Comparison of ENCODE assay signal across 9 cellular contexts in genomic region chr12:104201238-104202001, GRCh38. TPM values are rescaled to one million over a fixed set of nuclear protein-coding genes. Genes with fewer than 3 reads are reported as not detected.
DNase-seq lines count a peak whose midpoint lies in the region; ATAC-seq and TF ChIP-seq lines count a peak whose summit lies in the region.
"Had no signal": no experiment of that assay in that cellular context is flagged by ENCODE, and none has a peak within 500 bp of the region (broad histone marks: within the 10 kb centered on the region; RNA-seq: fewer than 3 reads in every experiment).

No MANE protein-coding gene starts in this region.

- H4K5ac ChIP-seq in IMR-90 (ENCODE audit: low read depth, low read length): no peak overlapping the region

- H2BK20ac ChIP-seq in IMR-90 (ENCODE audit: low read depth, low read length): 0 out of 2 replicates have a peak overlapping the region, but pooled peaks have one; percentile 5

- no peak for TF ChIP-seq POLR2A in IMR-90 (IDR thresholded peaks at IDR 0.05; ENCODE audit: low read depth, low read length)

- WGBS in IMR-90 (ENCODE audit: extremely low coverage in 2 of 2, insufficient read length in 1 of 2), 2 experiments: 50% methylated on average over 1 of the region's 3 CpGs; no CpG with 5 or more reads in 1 of the 2 experiments

- H2BK5ac ChIP-seq in IMR-90 (ENCODE audit: low read depth, low read length, poor library complexity, severe bottlenecking): no peak overlapping the region

- no TSS peak for BruUV-seq in IMR-90 (replicated peaks; lab: Mats Ljungman, UMichigan)

- H3K4me3 Mint-ChIP-seq in activated T-cell treated with anti-CD3 and anti-CD28 coated beads, Interleukin-2, amount 50 U/mL, for 4 hours: no peak overlapping the region
- H3K4me3 Mint-ChIP-seq: stimulated activated naive CD8-positive, alpha-beta T cell treated with anti-CD3 and anti-CD28 coated beads, Interleukin-15, Interleukin-2, amounts not matched to agents 100 ng/mL and 50 ng/mL, for 24 hours had no signal

- H3K4me1 ChIP-seq in IMR-90 (ENCODE audit: control insufficient read depth, insufficient read depth, low read length): no peaks in the 10 kb centered on the region; the same call in 1 of the 2 replicates
- peaks cover 11% of the 10 kb centered on the region for H3K4me1 ChIP-seq in osteoblast (ENCODE audit: insufficient read depth, low read length)

- H3K4ac ChIP-seq in IMR-90 (ENCODE audit: low read depth, low read length): peak overlapping the region; percentile 38; the same call in 1 of the 2 replicates

- H2AFZ ChIP-seq in IMR-90 (replicated peaks; ENCODE audit: low read length, poor library complexity) (peak overlapping the region; percentile 3), osteoblast (ENCODE audit: low read length) (peak overlapping the region; percentile 77)

- H2BK15ac ChIP-seq in IMR-90 (ENCODE audit: low read depth, low read length): peak overlapping the region; percentile 22; the same call in 1 of the 3 replicates

- no peaks in the 10 kb centered on the region for H3K79me2 ChIP-seq in osteoblast (ENCODE audit: insufficient read depth, low read length)

- H3K27ac ChIP-seq in IMR-90 (ENCODE audit: insufficient read depth, low read length) (no peak overlapping the region), osteoblast (ENCODE audit: low read depth, low read length) (no peak overlapping the region)

- H3K9me3 ChIP-seq in IMR-90 (ENCODE audit: control insufficient read depth, insufficient read depth, low read length) (peaks cover 4% of the 10 kb centered on the region; the same call in 1 of the 2 replicates), osteoblast (ENCODE audit: low read depth, low read length) (peaks cover 5% of the 10 kb centered on the region)

- H2BK120ac ChIP-seq in IMR-90 (ENCODE audit: low read depth, low read length): no peak overlapping the region; the same call in 1 of the 2 replicates

- no peak overlapping the region for H3K9ac ChIP-seq in IMR-90 (ENCODE audit: low read depth, low read length)

- TF ChIP-seq CTCF in IMR-90 (conservative IDR thresholded peaks at IDR 0.05; ENCODE audit: low read depth, low read length) (peak; percentile 89), fibroblast of villous mesenchyme (IDR thresholded peaks at IDR 0.05; ENCODE audit: insufficient read depth, low read depth, low read length) (peak; percentile 95), osteoblast (IDR thresholded peaks at IDR 0.05; ENCODE audit: extremely low read depth, low read depth, low read length) (peak; percentile 88)

- DNase-seq in DMS114 treated with DMSO at 0.1 percent for 48 hours (lab: John Stamatoyannopoulos, UW; ENCODE audit: unreplicated experiment) (peak; percentile 69), IMR-90 (peak; percentile 72), OCI-M1 (lab: John Stamatoyannopoulos, UW) (peak; percentile 60), fibroblast of villous mesenchyme (ENCODE audit: low read depth) (peak; percentile 77), osteoblast (ENCODE audit: insufficient read length, low spot score, missing footprints) (peak; percentile 86), T1000 (lab: John Stamatoyannopoulos, UW) (no peak)
- peak; percentile 32 for DNase-seq in activated T-cell treated with anti-CD3 and anti-CD28 coated beads, Interleukin-2, amount 50 U/mL, for 4 hours

- peaks cover 6% of the 10 kb centered on the region for H3K9me3 Mint-ChIP-seq in activated T-cell treated with anti-CD3 and anti-CD28 coated beads, Interleukin-2, amount 50 U/mL, for 4 hours

- in situ Hi-C loops in IMR-90 (cut with MboI; ENCODE audit: low sequenced_read_pairs): no loop called here

- no peak overlapping the region for H3K4me3 ChIP-seq in IMR-90 (ENCODE audit: insufficient read depth, low read depth, low read length)
- no peak overlapping the region for H3K4me3 ChIP-seq in fibroblast of villous mesenchyme (ENCODE audit: low read depth, low read length)
- no peak overlapping the region for H3K4me3 ChIP-seq in osteoblast (ENCODE audit: insufficient read depth, low read length)

- TF ChIP-seq RAD21 in IMR-90 (IDR thresholded peaks at IDR 0.05; ENCODE audit: low read length): peak; percentile 94

- CTCF ChIA-PET in IMR-90 (lab: Yijun Ruan, JAX): interaction anchor here (0.7 kb wide), 1 partner anchor 809 kb away, joined by 3 read pairs; no protein-coding TSS in a partner anchor

- H3K79me1 ChIP-seq in IMR-90 (ENCODE audit: low read depth in 1 of 2, low read length in 2 of 2): no peaks in the 10 kb centered on the region

- no peak overlapping the region; the same call in 1 of the 2 replicates for H2AK5ac ChIP-seq in IMR-90 (ENCODE audit: low read depth, low read length)

- no peaks in the 10 kb centered on the region; the same call in 1 of the 2 replicates for H3K9me1 ChIP-seq in IMR-90 (ENCODE audit: insufficient read depth, low read length)

- no peak overlapping the region for H4K91ac ChIP-seq in IMR-90 (ENCODE audit: insufficient read depth, low read depth, low read length)

- no peak overlapping the region for H3K4me2 ChIP-seq in IMR-90 (ENCODE audit: low read depth, low read length)
- H3K4me2 ChIP-seq in osteoblast (ENCODE audit: insufficient read depth, low read length): peak overlapping the region; percentile 61

- peaks cover 3% of the 10 kb centered on the region for H3K27me3 Mint-ChIP-seq in activated T-cell treated with anti-CD3 and anti-CD28 coated beads, Interleukin-2, amount 50 U/mL, for 4 hours (ENCODE audit: low read depth)

- H3K36me3 ChIP-seq in IMR-90 (ENCODE audit: control insufficient read depth, insufficient read depth, low read length) (no peaks in the 10 kb centered on the region), osteoblast (ENCODE audit: insufficient read depth, low read length) (no peaks in the 10 kb centered on the region)

- H3K56ac ChIP-seq in IMR-90 (ENCODE audit: extremely low read depth, insufficient read depth, low read length): no peak overlapping the region

- H3K27me3 ChIP-seq in IMR-90 (ENCODE audit: control insufficient read depth, insufficient read depth, low read length): no peaks in the 10 kb centered on the region
- H3K27me3 ChIP-seq in osteoblast (ENCODE audit: insufficient read depth, low read length): no peaks in the 10 kb centered on the region

- H4K8ac ChIP-seq in IMR-90 (ENCODE audit: low read depth in 2 of 2, low read length in 2 of 2): no peak overlapping the region

- intact Hi-C loops in IMR-90 (cut with micrococcal nuclease): loop anchor here (1.0 to 5.0 kb wide), 4 partner anchors 157 to 852 kb away; no protein-coding TSS in a partner anchor

- ATAC-seq in IMR-90 (ENCODE audit: low read depth) (peak; percentile 88), GM21390 (IDR thresholded peaks at IDR 0.05; ENCODE audit: unreplicated experiment) (no peak)
- ATAC-seq in activated T-cell treated with anti-CD3 and anti-CD28 coated beads, Interleukin-2, amount 50 U/mL, for 4 hours: peak; percentile 80 to 91

- no peak overlapping the region for H2AK9ac ChIP-seq in IMR-90 (replicated peaks; ENCODE audit: low read depth, low read length, poor library complexity)

- dilution Hi-C loops in IMR-90 (cut with HindIII; ENCODE audit: low sequenced_read_pairs, unreplicated experiment): no loop called here

- H3K23ac ChIP-seq in IMR-90 (ENCODE audit: low read depth, low read length): no peak overlapping the region

- no peak overlapping the region for H3K18ac ChIP-seq in IMR-90 (ENCODE audit: low read depth, low read length)

- no peak overlapping the region for H3K14ac ChIP-seq in IMR-90 (replicated peaks; ENCODE audit: low read depth, low read length)

- POLR2A ChIA-PET in IMR-90 (lab: Charles Lee; ENCODE audit: unreplicated experiment): no interaction called here

- H3K36me3 Mint-ChIP-seq in activated T-cell treated with anti-CD3 and anti-CD28 coated beads, Interleukin-2, amount 50 U/mL, for 4 hours (ENCODE audit: insufficient read depth): peaks cover 2% of the 10 kb centered on the region

- H3K4me1 Mint-ChIP-seq in activated T-cell treated with anti-CD3 and anti-CD28 coated beads, Interleukin-2, amount 50 U/mL, for 4 hours (ENCODE audit: low read depth): peaks cover 2% of the 10 kb centered on the region

- H4K20me1 ChIP-seq in IMR-90 (ENCODE audit: insufficient read depth, low read length): no peaks in the 10 kb centered on the region
- H4K20me1 ChIP-seq in osteoblast (ENCODE audit: insufficient read depth, low read length): no peaks in the 10 kb centered on the region

TF ChIP-seq in IMR-90, 13 proteins besides CTCF, POLR2A, EP300 and RAD21:
- TF ChIP-seq CEBPB (IDR thresholded peaks at IDR 0.05; ENCODE audit: low read depth, low read length) (no peak), SMC3 (IDR thresholded peaks at IDR 0.05; ENCODE audit: low read depth, low read length) (peak; percentile 82)

RNA-seq across cellular contexts. Expression of gene TXNRD1, which starts 14.2 kb away (rescaled TPM):
- total RNA-seq in IMR-90 (2012; rRNA removed): 582 and 671 TPM in 2 replicates
- 325 and 379 TPM in 2 replicates for polyA plus RNA-seq in IMR-90 (2012; rRNA removed)
- 231 and 352 TPM in 2 replicates for polyA plus RNA-seq in IMR-90 (2012; cell fraction: cytosol; rRNA removed)
- polyA plus RNA-seq in IMR-90 (2012; cell fraction: nucleus; rRNA removed; ENCODE audit: low replicate concordance): 162 and 221 TPM in 2 replicates
- 100 to 1,000 TPM; 157 to 195 (median 162) TPM for total RNA-seq in activated T-cell treated with anti-CD3 and anti-CD28 coated beads, Interleukin-2, amount 50 U/mL, for 4 hours
- total RNA-seq in fibroblast of villous mesenchyme: 352 and 747 TPM in 2 replicates
- 323 and 502 TPM in 2 replicates for total RNA-seq in osteoblast
